30 cellular contexts compared by ENCODE assay signal in the genomic region with DNA sequence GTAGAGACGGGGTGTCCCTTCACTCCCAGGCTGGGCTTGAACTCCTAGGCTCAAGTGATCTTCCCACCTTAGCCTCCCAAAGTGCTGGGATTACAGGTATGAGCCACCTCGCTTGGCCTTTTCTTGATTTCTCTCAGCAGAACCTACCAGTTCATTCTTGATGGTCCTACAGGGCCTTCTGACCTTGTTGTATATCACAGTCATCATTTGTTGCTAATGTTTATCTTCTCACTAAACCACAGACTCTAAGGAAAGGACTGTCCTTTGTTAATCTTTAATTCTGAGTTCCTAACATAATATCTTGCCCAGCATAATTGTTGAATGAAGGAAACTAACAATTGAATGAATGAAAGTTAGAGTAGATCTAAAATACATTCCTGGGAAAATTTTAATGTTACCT. TPM values are rescaled to one million over a fixed set of nuclear protein-coding genes. Genes with fewer than 3 reads are reported as not detected.
A peak's percentile ranks its signal among the peaks of the same experiment; 100 is the strongest.
DNase-seq lines count a peak whose midpoint lies in the region; ATAC-seq, FAIRE-seq and TF ChIP-seq lines count a peak whose summit lies in the region.
"Had no signal": no experiment of that assay in that cellular context is flagged by ENCODE, and none has a peak within 500 bp of the region (broad histone marks: within the 10 kb centered on the region; RNA-seq: fewer than 3 reads in every experiment).

No MANE protein-coding gene starts in this region.

- peaks cover 48% of the 10 kb centered on the region for H3K4me1 ChIP-seq in PC-3 (ENCODE audit: insufficient read depth, low read length)
- H3K4me1 ChIP-seq in adrenal gland (replicated peaks in 1 of 2) = peaks cover 0 to 9% of the 10 kb centered on the region in 2 donors
- H3K4me1 ChIP-seq: right lobe of liver had no signal

- no peak overlapping the region for H2AFZ ChIP-seq in PC-3 (ENCODE audit: low read length)

- H3K27ac ChIP-seq in PC-3 (ENCODE audit: low read length) (peak overlapping the region; percentile 93), adrenal gland (no peak overlapping the region)
- H3K27ac ChIP-seq: A549, body of pancreas, esophagus squamous epithelium, right lobe of liver, transverse colon, VCaP had no signal

- no peaks in the 10 kb centered on the region for H3K9me3 ChIP-seq in PC-3 (ENCODE audit: low read length)
- no peaks in the 10 kb centered on the region for H3K9me3 ChIP-seq in adrenal gland (replicated peaks in 1 of 3)
- H3K9me3 ChIP-seq: A549, body of pancreas, esophagus squamous epithelium, right lobe of liver, transverse colon had no signal

- H3K4me3 ChIP-seq in PC-3 (ENCODE audit: low read length) (no peak overlapping the region), adrenal gland (no peak overlapping the region)
- H3K4me3 ChIP-seq: A549, body of pancreas, esophagus squamous epithelium, right lobe of liver, transverse colon had no signal

- H3K27me3 ChIP-seq in PC-3 (ENCODE audit: low read length) (no peaks in the 10 kb centered on the region), adrenal gland (no peaks in the 10 kb centered on the region)
- H3K27me3 ChIP-seq: body of pancreas, esophagus squamous epithelium, right lobe of liver, transverse colon had no signal

- peak overlapping the region; percentile 9; the same call in 1 of the 2 replicates for H3K4me2 ChIP-seq in PC-3 (ENCODE audit: low read length)
- H3K4me2 ChIP-seq: A549 had no signal

- H4K20me1 ChIP-seq in PC-3 (ENCODE audit: low read length) = no peaks in the 10 kb centered on the region

- H3K36me3 ChIP-seq in PC-3 (ENCODE audit: low read depth, low read length) = no peaks in the 10 kb centered on the region
- no peaks in the 10 kb centered on the region for H3K36me3 ChIP-seq in adrenal gland (replicated peaks in 1 of 2)
- H3K36me3 ChIP-seq: esophagus squamous epithelium, right lobe of liver, transverse colon had no signal

- peak; percentile 4 for FAIRE-seq in GM19239 (lab: Jason Lieb, UNC)
- FAIRE-seq: A549, endometrium, frontal cortex had no signal

- no peaks in the 10 kb centered on the region for H3K79me2 ChIP-seq in PC-3 (ENCODE audit: low read length)

- TF ChIP-seq CTCF in PC-3 (conservative IDR thresholded peaks at IDR 0.05; ENCODE audit: low read depth, low read length) (no peak), adrenal gland (IDR thresholded peaks at IDR 0.05) (no peak)

- ATAC-seq in HG02943 (IDR thresholded peaks at IDR 0.05; ENCODE audit: low read depth, unreplicated experiment) (peak; percentile 63), PC-3 (no peak), HG03135 (IDR thresholded peaks at IDR 0.05; ENCODE audit: unreplicated experiment) (no peak)
- ATAC-seq: A549, body of pancreas, left lobe of liver, right lobe of liver had no signal

- no TSS peak for BruUV-seq in PC-3 (replicated peaks; lab: Mats Ljungman, UMichigan)

- intact Hi-C loops in PC-3 (cut with micrococcal nuclease) (no loop called here), adrenal gland (cut with DNase I) (no loop called here)

- WGBS in adrenal gland, 4 donors = 91 to 95% (median 93%) methylated on average over 2 of the region's 2 CpGs

- POLR2A ChIA-PET in PC-3 (lab: Charles Lee; ENCODE audit: unreplicated experiment) = interaction anchor here (0.7 kb wide), 1 partner anchor 292 kb away, joined by 3 read pairs; no protein-coding TSS in a partner anchor

- TF ChIP-seq POLR2A in adrenal gland (IDR thresholded peaks at IDR 0.05) = no peak

- DNase-seq in Caki2 (ENCODE audit: low read depth) (peak; percentile 39), GM19239 (ENCODE audit: insufficient read length, low spot score) (no peak), PC-3 (no peak), NCI-H226 (no peak), adrenal gland (no peak), dedifferentiated amniotic fluid mesenchymal stem cell (ENCODE audit: extremely low spot score) (no peak)
- DNase-seq: activated CD4-positive, alpha-beta T cell treated with anti-CD3 and anti-CD28 coated beads, Interleukin-2, amount 10 ng/mL, durations not matched to agents 7 days and 5 days; activated T-cell treated with anti-CD3 and anti-CD28 coated beads, Interleukin-2, amount 50 U/mL, for 48 hours; body of pancreas; CD8-positive, alpha-beta memory T cell; DMS153; esophagus squamous epithelium; H9; hippocampal formation; mesendoderm; MV-4-11; NCI-H1694 treated with DMSO at 0.1 percent for 48 hours; NCI-H2171 treated with DMSO at 0.1 percent for 48 hours; NCI-H524 treated with DMSO at 0.1 percent for 48 hours; right lobe of liver; SHP77; stimulated activated CD4-positive, alpha-beta T cell treated with anti-CD3 and anti-CD28 coated beads, Interleukin-4, amount 100 ng/mL, for 1 hour; transverse colon had no signal

- in situ Hi-C loops in Caki2 (cut with HindIII; ENCODE audit: low pct_unique_long_range_greater_than_20kb, low sequenced_read_pairs) = no loop called here

- no peaks in the 10 kb centered on the region for H3K9me2 ChIP-seq in PC-3 (replicated peaks; ENCODE audit: low read length)

- peaks cover 6% of the 10 kb centered on the region for H3F3A ChIP-seq in PC-3 (ENCODE audit: low read length, unreplicated experiment)

- CTCF ChIA-PET in PC-3 (lab: Charles Lee) = no interaction called here

- H3K9ac ChIP-seq in PC-3 (ENCODE audit: low read length) = peak overlapping the region; percentile 62; the same call in 1 of the 2 replicates

RNA-seq across cellular contexts. Expression of a gene that starts 22.0 kb away (rescaled TPM):
- 2.1 and 3.1 TPM in 2 replicates for total RNA-seq in Caki2 (2014; rRNA removed; shearing (Covaris generic); ENCODE audit: low replicate concordance)
- total RNA-seq in PC-3 (2014; rRNA removed) = 25.2 and 30.7 TPM in 2 replicates
- 10 to 100 TPM; 10.0 to 23.6 (median 20.3) TPM for total RNA-seq in adrenal gland
- polyA plus RNA-seq in adrenal gland = 1 to 10 TPM; 4.4 to 8.8 (median 5.0) TPM
- polyA plus RNA-seq: CD8-positive, alpha-beta memory T cell had no signal
